In genomic region chr6:30914076-30914853, GRCh38 we compare ENCODE assay signal across 1 cellular context.
A peak's percentile ranks its signal among the peaks of the same experiment; 100 is the strongest.
TF ChIP-seq lines count a peak whose summit lies in the region.

TSS of gene VARS2 (plus strand) at chr6:30914238. CDS start at chr6:30914837, 599 bp downstream.

TF ChIP-seq in K562, 482 proteins besides CTCF, POLR2A, EP300 and RAD21 (continued from another document and continues in another):
- TF ChIP-seq BCLAF1 (IDR thresholded peaks at IDR 0.05; ENCODE audit: borderline replicate concordance in 1 of 2, control insufficient read depth in 1 of 2, low read depth in 2 of 2, low read length in 1 of 2), result no peak
- no peak for TF ChIP-seq SNIP1 (IDR thresholded peaks at IDR 0.05; ENCODE audit: low read depth)
- no peak for TF ChIP-seq PTRF (tag; IDR thresholded peaks at IDR 0.05)
- peak; percentile 83 for TF ChIP-seq POLR2AphosphoS5 (IDR thresholded peaks at IDR 0.05; ENCODE audit: control insufficient read depth, insufficient read depth, low read depth, low read length)
- peak; percentile 23; the same call in 1 of the 2 replicates for TF ChIP-seq KLF6 (CRISPR knock-in tag; IDR thresholded peaks at IDR 0.05; ENCODE audit: borderline replicate concordance)
- no peak for TF ChIP-seq THRA (IDR thresholded peaks at IDR 0.05)
- no peak for TF ChIP-seq ZNF764 (CRISPR knock-in tag; IDR thresholded peaks at IDR 0.05; ENCODE audit: low read depth)
- TF ChIP-seq MLLT1 (IDR thresholded peaks at IDR 0.05), result peak in 1 of 2 experiments; percentile 68; a peak in 1 of 4 replicates
- no peak for TF ChIP-seq ZNF695 (CRISPR knock-in tag; IDR thresholded peaks at IDR 0.05)
- TF ChIP-seq HINFP (tag; conservative IDR thresholded peaks at IDR 0.05; ENCODE audit: low read depth), result no peak
- TF ChIP-seq ZSCAN32 (CRISPR knock-in tag; IDR thresholded peaks at IDR 0.05), result no peak
- no peak for TF ChIP-seq CBX8 (IDR thresholded peaks at IDR 0.05; ENCODE audit: borderline replicate concordance, extremely low read depth, low read depth, low read length, poor library complexity, severe bottlenecking)
- no peak for TF ChIP-seq HNRNPLL (IDR thresholded peaks at IDR 0.05; ENCODE audit: low read depth, low read length, poor library complexity, severe bottlenecking)
- no peak for TF ChIP-seq NKRF (IDR thresholded peaks at IDR 0.05; ENCODE audit: borderline replicate concordance)
- peak; percentile 92 for TF ChIP-seq ZNF592 (IDR thresholded peaks at IDR 0.05)
- TF ChIP-seq HOMEZ (CRISPR knock-in tag; IDR thresholded peaks at IDR 0.05), result no peak
- peak; percentile 84; the same call in 1 of the 2 replicates for TF ChIP-seq ATF6 (CRISPR knock-in tag; IDR thresholded peaks at IDR 0.05)
- no peak for TF ChIP-seq ID3 (CRISPR knock-in tag; IDR thresholded peaks at IDR 0.05)
- TF ChIP-seq ID3 (tag; IDR thresholded peaks at IDR 0.05), result peak; percentile 51; the same call in 1 of the 2 replicates
- no peak for TF ChIP-seq SRSF9 (IDR thresholded peaks at IDR 0.05; ENCODE audit: borderline replicate concordance, low read depth, low read length)
- peak; percentile 47; the same call in 1 of the 2 replicates for TF ChIP-seq HCFC1 (IDR thresholded peaks at IDR 0.05; ENCODE audit: low read depth, low read length)
- TF ChIP-seq E2F1 (CRISPR knock-in tag; IDR thresholded peaks at IDR 0.05), result peak; percentile 72
- TF ChIP-seq ZNF274 (IDR thresholded peaks at IDR 0.05; ENCODE audit: borderline replicate concordance, low read depth, low read length), result no peak; the same call in 1 of the 2 replicates
- peak; percentile 58; the same call in 1 of the 2 replicates for TF ChIP-seq ZNF75A (CRISPR knock-in tag; IDR thresholded peaks at IDR 0.05)
- TF ChIP-seq ZZZ3 (IDR thresholded peaks at IDR 0.05), result peak; percentile 60; the same call in 1 of the 2 replicates
- TF ChIP-seq ZMIZ1 (IDR thresholded peaks at IDR 0.05; ENCODE audit: low read depth in 2 of 2, low read length in 2 of 2), result peak in 1 of 2 experiments; percentile 76; a peak in 1 of 4 replicates
- TF ChIP-seq TEAD1 (CRISPR knock-in tag; IDR thresholded peaks at IDR 0.05), result peak; percentile 82 to 98; a peak in 3 of 4 replicates
- peak; percentile 80; the same call in 1 of the 2 replicates for TF ChIP-seq CHCHD3 (CRISPR knock-in tag; IDR thresholded peaks at IDR 0.05)
